ENCODE assay signal across 2 cellular contexts in genomic region chr2:241586564-241587264, GRCh38.
TF ChIP-seq lines count a peak whose summit lies in the region.

No MANE protein-coding gene starts in this region.

TF ChIP-seq in HepG2, 621 proteins besides CTCF, POLR2A, EP300 and RAD21:
- TF ChIP-seq ZNF451 (CRISPR knock-in tag; IDR thresholded peaks at IDR 0.05) (no peak), ZNF280D (CRISPR knock-in tag; IDR thresholded peaks at IDR 0.05) (peak; percentile 91), RCOR2 (CRISPR knock-in tag; IDR thresholded peaks at IDR 0.05) (no peak), POLR2AphosphoS2 (IDR thresholded peaks at IDR 0.05; ENCODE audit: low read depth, low read length) (no peak), MAFK (conservative IDR thresholded peaks at IDR 0.05 in 1 of 2, IDR thresholded peaks at IDR 0.05 in 1 of 2; ENCODE audit: low read length in 2 of 2) (no peak), ZFP82 (CRISPR knock-in tag; IDR thresholded peaks at IDR 0.05; ENCODE audit: borderline replicate concordance) (peak; percentile 32; the same call in 1 of the 2 replicates), CHD4 (IDR thresholded peaks at IDR 0.05; ENCODE audit: borderline replicate concordance, low read length) (peak; percentile 90; the same call in 1 of the 2 replicates), FOSL1 (CRISPR knock-in tag; IDR thresholded peaks at IDR 0.05; ENCODE audit: borderline replicate concordance) (no peak)

TF ChIP-seq in K562, 482 proteins besides CTCF, POLR2A, EP300 and RAD21:
- TF ChIP-seq NR2C1 (IDR thresholded peaks at IDR 0.05) = 0 out of 2 replicates have a peak, but pooled peaks have one; percentile 66
- TF ChIP-seq NR2C1 (tag; IDR thresholded peaks at IDR 0.05) = peak; percentile 65
- TF ChIP-seq HMG20B (CRISPR knock-in tag; IDR thresholded peaks at IDR 0.05) = no peak
- no peak for TF ChIP-seq CBX1 (IDR thresholded peaks at IDR 0.05; ENCODE audit: low read depth)
- no peak for TF ChIP-seq ARID1B (IDR thresholded peaks at IDR 0.05)
- TF ChIP-seq, protein P1, sequence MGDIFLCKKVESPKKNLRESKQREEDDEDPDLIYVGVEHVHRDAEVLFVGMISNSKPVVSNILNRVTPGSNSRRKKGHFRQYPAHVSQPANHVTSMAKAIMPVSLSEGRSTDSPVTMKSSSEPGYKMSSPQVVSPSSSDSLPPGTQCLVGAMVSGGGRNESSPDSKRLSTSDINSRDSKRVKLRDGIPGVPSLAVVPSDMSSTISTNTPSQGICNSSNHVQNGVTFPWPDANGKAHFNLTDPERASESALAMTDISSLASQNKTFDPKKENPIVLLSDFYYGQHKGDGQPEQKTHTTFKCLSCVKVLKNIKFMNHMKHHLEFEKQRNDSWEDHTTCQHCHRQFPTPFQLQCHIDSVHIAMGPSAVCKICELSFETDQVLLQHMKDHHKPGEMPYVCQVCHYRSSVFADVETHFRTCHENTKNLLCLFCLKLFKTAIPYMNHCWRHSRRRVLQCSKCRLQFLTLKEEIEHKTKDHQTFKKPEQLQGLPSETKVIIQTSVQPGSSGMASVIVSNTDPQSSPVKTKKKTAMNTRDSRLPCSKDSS (IDR thresholded peaks at IDR 0.05; ENCODE audit: low read depth, partially characterized antibody) = peak; percentile 80
- peak; percentile 67 for TF ChIP-seq RBM25 (IDR thresholded peaks at IDR 0.05; ENCODE audit: low read depth, low read length, severe bottlenecking)
- TF ChIP-seq SAFB (IDR thresholded peaks at IDR 0.05; ENCODE audit: borderline replicate concordance, low read depth, low read length) = no peak
- no peak for TF ChIP-seq CREB3L1 (IDR thresholded peaks at IDR 0.05; ENCODE audit: borderline replicate concordance, low read depth)
- TF ChIP-seq SRSF1 (IDR thresholded peaks at IDR 0.05; ENCODE audit: low read depth, low read length) = no peak
- peak; percentile 67 to 75; a peak in 3 of 4 replicates for TF ChIP-seq TRIM24 (IDR thresholded peaks at IDR 0.05)
- peak; percentile 90 for TF ChIP-seq ZFP30 (CRISPR knock-in tag; IDR thresholded peaks at IDR 0.05; ENCODE audit: borderline replicate concordance)
- TF ChIP-seq NBN (IDR thresholded peaks at IDR 0.05; ENCODE audit: low read depth) = 0 out of 2 replicates have a peak, but pooled peaks have one; percentile 30
- peak in 1 of 2 experiments; percentile 93; a peak in 2 of 3 replicates for TF ChIP-seq CBX3 (IDR thresholded peaks at IDR 0.05; ENCODE audit: borderline replicate concordance in 1 of 2, low read length in 2 of 2)
- peak; percentile 83 for TF ChIP-seq TRIM28 (IDR thresholded peaks at IDR 0.05)
TF ChIP-seq in K562: peak in this region for 8.
